Comparison of ENCODE assay signal across 21 cellular contexts in genomic region chr17:40150215-40150614, GRCh38. TPM values are rescaled to one million over a fixed set of nuclear protein-coding genes. Genes with fewer than 3 reads are reported as not detected.
DNase-seq lines count a peak whose midpoint lies in the region; ATAC-seq and TF ChIP-seq lines count a peak whose summit lies in the region.
"Had no signal": no experiment of that assay in that cellular context is flagged by ENCODE, and none has a peak within 500 bp of the region (broad histone marks: within the 10 kb centered on the region; RNA-seq: fewer than 3 reads in every experiment).

No MANE protein-coding gene starts in this region.

- CTCF ChIA-PET in naive thymus-derived CD4-positive, alpha-beta T cell (lab: Charles Lee) = interaction anchor here (0.8 to 2.9 kb wide), 2 partner anchors 13 to 18 kb away, joined by 4 to 13 read pairs; no protein-coding TSS in a partner anchor

- no peak overlapping the region for H3K27ac ChIP-seq in CD4-positive, CD25-positive, alpha-beta regulatory T cell (ENCODE audit: insufficient read depth, low read length, poor library complexity, severe bottlenecking)
- no peak overlapping the region for H3K27ac ChIP-seq in naive thymus-derived CD4-positive, alpha-beta T cell (ENCODE audit: low read depth, low read length)
- H3K27ac ChIP-seq: A549, skin epidermis, upper lobe of right lung had no signal

- peak overlapping the region; percentile 39 for H3K27ac Mint-ChIP-seq in activated CD4-positive, alpha-beta T cell treated with anti-CD3 and anti-CD28 coated beads, Interleukin-2, amount 10 ng/mL, durations not matched to agents 24 days and 14 days
- peak overlapping the region; percentile 2 to 43 (median 33) for H3K27ac Mint-ChIP-seq in CD4-positive, CD25-positive, alpha-beta regulatory T cell
- peak overlapping the region; percentile 43 for H3K27ac Mint-ChIP-seq in activated T-helper 17 cell treated with anti-CD3 and anti-CD28 coated beads, Interleukin-2, amount 50 U/mL, for 72 hours
- H3K27ac Mint-ChIP-seq in naive thymus-derived CD4-positive, alpha-beta T cell = peak overlapping the region in 5 of 9 donors; percentile 44 to 79 (median 71)
- H3K27ac Mint-ChIP-seq in CD14-positive monocyte = peak overlapping the region in 2 of 7 donors; percentile 70 to 81
- H3K27ac Mint-ChIP-seq: activated naive CD8-positive, alpha-beta T cell treated with anti-CD3 and anti-CD28 coated beads, Interleukin-2, amount 10 ng/mL, durations not matched to agents 7 days and 5 days had no signal

- no peak overlapping the region for H3K4me3 Mint-ChIP-seq in activated CD4-positive, alpha-beta T cell treated with anti-CD3 and anti-CD28 coated beads, Interleukin-2, amount 10 ng/mL, durations not matched to agents 24 days and 14 days
- peak overlapping the region in 1 of 4 donors; percentile 26 for H3K4me3 Mint-ChIP-seq in CD4-positive, CD25-positive, alpha-beta regulatory T cell
- H3K4me3 Mint-ChIP-seq in activated T-helper 17 cell treated with anti-CD3 and anti-CD28 coated beads, Interleukin-2, amount 50 U/mL, for 72 hours = peak overlapping the region; percentile 14
- H3K4me3 Mint-ChIP-seq in naive thymus-derived CD4-positive, alpha-beta T cell = peak overlapping the region in 1 of 10 donors; percentile 1
- no peak overlapping the region for H3K4me3 Mint-ChIP-seq in CD14-positive monocyte
- H3K4me3 Mint-ChIP-seq: activated naive CD8-positive, alpha-beta T cell treated with anti-CD3 and anti-CD28 coated beads, Interleukin-2, amount 10 ng/mL, durations not matched to agents 7 days and 5 days had no signal

- no peaks in the 10 kb centered on the region for H3K27me3 ChIP-seq in CD4-positive, CD25-positive, alpha-beta regulatory T cell (ENCODE audit: control insufficient read depth, insufficient read depth, low read length)
- H3K27me3 ChIP-seq in naive thymus-derived CD4-positive, alpha-beta T cell (ENCODE audit: control insufficient read depth in 2 of 2, insufficient read depth in 2 of 2, low read length in 2 of 2) = no peaks in the 10 kb centered on the region
- H3K27me3 ChIP-seq: BE2C, upper lobe of right lung had no signal

- no peaks in the 10 kb centered on the region for H3K27me3 Mint-ChIP-seq in activated CD4-positive, alpha-beta T cell treated with anti-CD3 and anti-CD28 coated beads, Interleukin-2, amount 10 ng/mL, durations not matched to agents 24 days and 14 days
- no peaks in the 10 kb centered on the region for H3K27me3 Mint-ChIP-seq in CD4-positive, CD25-positive, alpha-beta regulatory T cell
- no peaks in the 10 kb centered on the region for H3K27me3 Mint-ChIP-seq in activated T-helper 17 cell treated with anti-CD3 and anti-CD28 coated beads, Interleukin-2, amount 50 U/mL, for 72 hours
- no peaks in the 10 kb centered on the region for H3K27me3 Mint-ChIP-seq in naive thymus-derived CD4-positive, alpha-beta T cell
- H3K27me3 Mint-ChIP-seq in CD14-positive monocyte (ENCODE audit: low read depth in 3 of 3) = peaks cover 0 to under 1% (median 0%) of the 10 kb centered on the region in 3 donors
- H3K27me3 Mint-ChIP-seq: activated naive CD8-positive, alpha-beta T cell treated with anti-CD3 and anti-CD28 coated beads, Interleukin-2, amount 10 ng/mL, durations not matched to agents 7 days and 5 days had no signal

- POLR2A ChIA-PET in naive thymus-derived CD4-positive, alpha-beta T cell (lab: Charles Lee) = interaction anchor here (0.7 to 1.3 kb wide), 2 partner anchors 9 to 376 kb away, joined by 3 read pairs; partner anchors contain the start of gene CASC3

- ATAC-seq in CD4-positive, CD25-positive, alpha-beta regulatory T cell (ENCODE audit: low read depth in 2 of 2) = no peak
- ATAC-seq in activated T-helper 17 cell treated with anti-CD3 and anti-CD28 coated beads, Interleukin-2, amount 50 U/mL, for 72 hours (replicated peaks) = no peak
- ATAC-seq in naive thymus-derived CD4-positive, alpha-beta T cell = no peak
- ATAC-seq: A549, upper lobe of right lung had no signal

- intact Hi-C loops in activated CD4-positive, alpha-beta T cell treated with anti-CD3 and anti-CD28 coated beads, Interleukin-2, amount 10 ng/mL, durations not matched to agents 24 days and 14 days (cut with micrococcal nuclease) = loop anchor here (5.0 kb wide), 1 partner anchor 38 kb away; no protein-coding TSS in a partner anchor
- intact Hi-C loops in naive thymus-derived CD4-positive, alpha-beta T cell (cut with micrococcal nuclease) = no loop called here
- intact Hi-C loops in CD14-positive monocyte (cut with micrococcal nuclease) = no loop called here

- H3K9me3 Mint-ChIP-seq in activated CD4-positive, alpha-beta T cell treated with anti-CD3 and anti-CD28 coated beads, Interleukin-2, amount 10 ng/mL, durations not matched to agents 24 days and 14 days = peaks cover 5% of the 10 kb centered on the region
- H3K9me3 Mint-ChIP-seq in CD4-positive, CD25-positive, alpha-beta regulatory T cell = no peaks in the 10 kb centered on the region
- H3K9me3 Mint-ChIP-seq in activated T-helper 17 cell treated with anti-CD3 and anti-CD28 coated beads, Interleukin-2, amount 50 U/mL, for 72 hours = no peaks in the 10 kb centered on the region
- H3K9me3 Mint-ChIP-seq in naive thymus-derived CD4-positive, alpha-beta T cell = no peaks in the 10 kb centered on the region
- peaks cover 0 to 3% (median 0%) of the 10 kb centered on the region in 7 donors for H3K9me3 Mint-ChIP-seq in CD14-positive monocyte
- H3K9me3 Mint-ChIP-seq: activated naive CD8-positive, alpha-beta T cell treated with anti-CD3 and anti-CD28 coated beads, Interleukin-2, amount 10 ng/mL, durations not matched to agents 7 days and 5 days had no signal

- TF ChIP-seq CTCF in CD14-positive monocyte (IDR thresholded peaks at IDR 0.05) = no peak

- peaks cover 76% of the 10 kb centered on the region for H3K36me3 ChIP-seq in CD4-positive, CD25-positive, alpha-beta regulatory T cell (ENCODE audit: control insufficient read depth, insufficient read depth, low read length)
- peaks cover 5 to 63% (median 9%) of the 10 kb centered on the region in 3 experiments for H3K36me3 ChIP-seq in naive thymus-derived CD4-positive, alpha-beta T cell (ENCODE audit: control insufficient read depth in 2 of 3, insufficient read depth in 3 of 3, low read length in 3 of 3)

- peaks cover 35% of the 10 kb centered on the region for H3K4me1 Mint-ChIP-seq in activated CD4-positive, alpha-beta T cell treated with anti-CD3 and anti-CD28 coated beads, Interleukin-2, amount 10 ng/mL, durations not matched to agents 24 days and 14 days
- peaks cover 25 to 74% (median 44%) of the 10 kb centered on the region in 4 donors for H3K4me1 Mint-ChIP-seq in CD4-positive, CD25-positive, alpha-beta regulatory T cell
- peaks cover 53% of the 10 kb centered on the region for H3K4me1 Mint-ChIP-seq in activated T-helper 17 cell treated with anti-CD3 and anti-CD28 coated beads, Interleukin-2, amount 50 U/mL, for 72 hours
- H3K4me1 Mint-ChIP-seq in naive thymus-derived CD4-positive, alpha-beta T cell = peaks cover 39 to 77% (median 54%) of the 10 kb centered on the region in 7 donors
- peaks cover 53% of the 10 kb centered on the region for H3K4me1 Mint-ChIP-seq in CD14-positive monocyte

- peaks cover 7% of the 10 kb centered on the region for H3K4me1 ChIP-seq in CD4-positive, CD25-positive, alpha-beta regulatory T cell (ENCODE audit: control insufficient read depth, insufficient read depth, low read length, poor library complexity, severe bottlenecking)
- peaks cover 0 to 9% of the 10 kb centered on the region in 2 donors for H3K4me1 ChIP-seq in naive thymus-derived CD4-positive, alpha-beta T cell (ENCODE audit: control insufficient read depth in 2 of 2, insufficient read depth in 2 of 2, low read length in 2 of 2)
- H3K4me1 ChIP-seq: BE2C had no signal

- no peaks in the 10 kb centered on the region for H3K9me3 ChIP-seq in CD4-positive, CD25-positive, alpha-beta regulatory T cell (ENCODE audit: control insufficient read depth in 2 of 2, low read length in 2 of 2)
- H3K9me3 ChIP-seq in naive thymus-derived CD4-positive, alpha-beta T cell (ENCODE audit: control insufficient read depth in 2 of 3, low read length in 3 of 3) = no peaks in the 10 kb centered on the region
- H3K9me3 ChIP-seq: A549, BE2C, SK-N-SH, upper lobe of right lung had no signal

- H3K4me3 ChIP-seq in CD4-positive, CD25-positive, alpha-beta regulatory T cell (ENCODE audit: low read depth, low read length) = no peak overlapping the region
- no peak overlapping the region for H3K4me3 ChIP-seq in naive thymus-derived CD4-positive, alpha-beta T cell (ENCODE audit: low read length)
- H3K4me3 ChIP-seq: A549, skin epidermis, upper lobe of right lung had no signal

- no peak for DNase-seq in activated CD4-positive, alpha-beta T cell treated with anti-CD3 and anti-CD28 coated beads, Interleukin-2, amount 10 ng/mL, durations not matched to agents 24 days and 14 days
- no peak for DNase-seq in activated CD4-positive, alpha-beta T cell treated with anti-CD3 and anti-CD28 coated beads, Interleukin-2, amount 50 U/mL, for 4 hours
- no peak for DNase-seq in CD4-positive, CD25-positive, alpha-beta regulatory T cell
- DNase-seq in naive thymus-derived CD4-positive, alpha-beta T cell = no peak
- DNase-seq in CD14-positive monocyte (ENCODE audit: low spot score) (no peak), NCI-H774 (lab: John Stamatoyannopoulos, UW) (no peak), ureter (ENCODE audit: low spot score) (no peak)
- DNase-seq: activated naive CD8-positive, alpha-beta T cell treated with anti-CD3 and anti-CD28 coated beads, Interleukin-2, amount 10 ng/mL, durations not matched to agents 7 days and 5 days; BE2C; Calu3; caudate nucleus; HCEC 1CT; kidney glomerular epithelial cell; NCI-H2081; NCI-H82; nucleus accumbens; SK-N-SH; upper lobe of right lung had no signal

- H3K36me3 Mint-ChIP-seq in activated CD4-positive, alpha-beta T cell treated with anti-CD3 and anti-CD28 coated beads, Interleukin-2, amount 10 ng/mL, durations not matched to agents 24 days and 14 days (ENCODE audit: low read depth) = peaks cover 70% of the 10 kb centered on the region
- H3K36me3 Mint-ChIP-seq in CD4-positive, CD25-positive, alpha-beta regulatory T cell = peaks cover 46% of the 10 kb centered on the region
- peaks cover 95% of the 10 kb centered on the region for H3K36me3 Mint-ChIP-seq in activated T-helper 17 cell treated with anti-CD3 and anti-CD28 coated beads, Interleukin-2, amount 50 U/mL, for 72 hours (ENCODE audit: low read depth)
- peaks cover 23 to 52% (median 30%) of the 10 kb centered on the region in 5 donors for H3K36me3 Mint-ChIP-seq in naive thymus-derived CD4-positive, alpha-beta T cell
- H3K36me3 Mint-ChIP-seq in CD14-positive monocyte = peaks cover 59 to 74% of the 10 kb centered on the region in 2 donors

RNA-seq across cellular contexts. Expression of gene CASC3, which starts 9.9 kb away (rescaled TPM):
- total RNA-seq in activated CD4-positive, alpha-beta T cell treated with anti-CD3 and anti-CD28 coated beads, Interleukin-2, amount 10 ng/mL, durations not matched to agents 24 days and 14 days = 108 and 109 TPM in 2 replicates
- 165 TPM for total RNA-seq in CD4-positive, CD25-positive, alpha-beta regulatory T cell
- polyA plus RNA-seq in CD4-positive, CD25-positive, alpha-beta regulatory T cell = 10 to 100 TPM; 42.5 to 46.6 (median 44.2) TPM
- 100 to 1,000 TPM; 110 to 244 TPM for total RNA-seq in activated T-helper 17 cell treated with anti-CD3 and anti-CD28 coated beads, Interleukin-2, amount 50 U/mL, for 72 hours
- 100 to 1,000 TPM in 4 of 5 experiments, 10 to 100 TPM in 1; 93.4 to 160 (median 144) TPM for total RNA-seq in naive thymus-derived CD4-positive, alpha-beta T cell
- 10 to 100 TPM; 43.5 to 51.5 TPM for polyA plus RNA-seq in naive thymus-derived CD4-positive, alpha-beta T cell
- polyA plus RNA-seq in CD14-positive monocyte = 10 to 100 TPM; 19.0 to 30.2 TPM
- 121 TPM for total RNA-seq in ureter

RNA-seq across cellular contexts. Expression of gene RAPGEFL1, which starts 27.1 kb away (rescaled TPM):
- 11.5 and 11.9 TPM in 2 replicates for total RNA-seq in activated CD4-positive, alpha-beta T cell treated with anti-CD3 and anti-CD28 coated beads, Interleukin-2, amount 10 ng/mL, durations not matched to agents 24 days and 14 days
- 4.5 TPM for total RNA-seq in CD4-positive, CD25-positive, alpha-beta regulatory T cell
- polyA plus RNA-seq in CD4-positive, CD25-positive, alpha-beta regulatory T cell = under 1 TPM in 1 of 4 donors, not detected in 3; 0.79 TPM
- total RNA-seq in activated T-helper 17 cell treated with anti-CD3 and anti-CD28 coated beads, Interleukin-2, amount 50 U/mL, for 72 hours = 1 to 10 TPM; 9.4 to 9.9 TPM
- 10 to 100 TPM in 1 of 5 experiments, 1 to 10 TPM in 4; 5.0 to 10.7 (median 6.3) TPM for total RNA-seq in naive thymus-derived CD4-positive, alpha-beta T cell
- polyA plus RNA-seq in naive thymus-derived CD4-positive, alpha-beta T cell = under 1 TPM; 0.24 to 0.47 TPM
- polyA plus RNA-seq in CD14-positive monocyte = under 1 TPM; 0.09 to 0.10 TPM
- 138 TPM for total RNA-seq in ureter

RNA-seq across cellular contexts. Expression of gene MSL1, which starts 28.4 kb away (rescaled TPM):
- total RNA-seq in activated CD4-positive, alpha-beta T cell treated with anti-CD3 and anti-CD28 coated beads, Interleukin-2, amount 10 ng/mL, durations not matched to agents 24 days and 14 days = 92.7 and 98.5 TPM in 2 replicates
- 126 TPM for total RNA-seq in CD4-positive, CD25-positive, alpha-beta regulatory T cell
- 10 to 100 TPM in 2 of 4 donors, 1 to 10 TPM in 2; 9.3 to 10.5 (median 9.8) TPM for polyA plus RNA-seq in CD4-positive, CD25-positive, alpha-beta regulatory T cell
- 100 to 1,000 TPM in 1 of 2 donors, 10 to 100 TPM in 1; 80.5 to 114 TPM for total RNA-seq in activated T-helper 17 cell treated with anti-CD3 and anti-CD28 coated beads, Interleukin-2, amount 50 U/mL, for 72 hours
- 100 to 1,000 TPM in 4 of 5 experiments, 10 to 100 TPM in 1; 97.0 to 145 (median 113) TPM for total RNA-seq in naive thymus-derived CD4-positive, alpha-beta T cell
- polyA plus RNA-seq in naive thymus-derived CD4-positive, alpha-beta T cell = 10 to 100 TPM in 1 of 2 donors, 1 to 10 TPM in 1; 8.0 to 11.3 TPM
- polyA plus RNA-seq in CD14-positive monocyte = 10 to 100 TPM in 1 of 2 donors, 1 to 10 TPM in 1; 10.0 to 11.4 TPM
- total RNA-seq in ureter = 91.3 TPM

RNA-seq across cellular contexts. Expression of gene NR1D1, which starts 49.8 kb away (rescaled TPM):
- 7.9 and 8.2 TPM in 2 replicates for total RNA-seq in activated CD4-positive, alpha-beta T cell treated with anti-CD3 and anti-CD28 coated beads, Interleukin-2, amount 10 ng/mL, durations not matched to agents 24 days and 14 days
- total RNA-seq in CD4-positive, CD25-positive, alpha-beta regulatory T cell = 29.5 TPM
- polyA plus RNA-seq in CD4-positive, CD25-positive, alpha-beta regulatory T cell = 10 to 100 TPM in 1 of 4 donors, 1 to 10 TPM in 3; 4.9 to 10.1 (median 6.2) TPM
- total RNA-seq in activated T-helper 17 cell treated with anti-CD3 and anti-CD28 coated beads, Interleukin-2, amount 50 U/mL, for 72 hours = 10 to 100 TPM; 12.2 to 21.8 TPM
- total RNA-seq in naive thymus-derived CD4-positive, alpha-beta T cell = 10 to 100 TPM in 4 of 5 experiments, 1 to 10 TPM in 1; 3.6 to 34.2 (median 17.3) TPM
- polyA plus RNA-seq in naive thymus-derived CD4-positive, alpha-beta T cell = 10 to 100 TPM in 1 of 2 donors, 1 to 10 TPM in 1; 4.7 to 11.2 TPM
- under 1 TPM; 0.28 to 0.31 TPM for polyA plus RNA-seq in CD14-positive monocyte
- 26.0 TPM for total RNA-seq in ureter

Comparison
In these comparisons a context has a peak if more than half of its experiments do, and no peak if none do; other contexts are left out.
1. RNA of gene RAPGEFL1, which starts 27.1 kb away (total RNA-seq): 138 TPM in ureter (single experiment); 11.5 to 11.9 TPM in activated CD4-positive, alpha-beta T cell treated with anti-CD3 and anti-CD28 coated beads, Interleukin-2, amount 10 ng/mL, durations not matched to agents 24 days and 14 days, 9.4 to 9.9 TPM in activated T-helper 17 cell treated with anti-CD3 and anti-CD28 coated beads, Interleukin-2, amount 50 U/mL, for 72 hours, 5.0 to 10.7 TPM in naive thymus-derived CD4-positive, alpha-beta T cell and 4.5 TPM in CD4-positive, CD25-positive, alpha-beta regulatory T cell (single experiment); every median in the first group is over 10 times any median in the second.